ENCODE assay signal across 13 cellular contexts in the genomic region with DNA sequence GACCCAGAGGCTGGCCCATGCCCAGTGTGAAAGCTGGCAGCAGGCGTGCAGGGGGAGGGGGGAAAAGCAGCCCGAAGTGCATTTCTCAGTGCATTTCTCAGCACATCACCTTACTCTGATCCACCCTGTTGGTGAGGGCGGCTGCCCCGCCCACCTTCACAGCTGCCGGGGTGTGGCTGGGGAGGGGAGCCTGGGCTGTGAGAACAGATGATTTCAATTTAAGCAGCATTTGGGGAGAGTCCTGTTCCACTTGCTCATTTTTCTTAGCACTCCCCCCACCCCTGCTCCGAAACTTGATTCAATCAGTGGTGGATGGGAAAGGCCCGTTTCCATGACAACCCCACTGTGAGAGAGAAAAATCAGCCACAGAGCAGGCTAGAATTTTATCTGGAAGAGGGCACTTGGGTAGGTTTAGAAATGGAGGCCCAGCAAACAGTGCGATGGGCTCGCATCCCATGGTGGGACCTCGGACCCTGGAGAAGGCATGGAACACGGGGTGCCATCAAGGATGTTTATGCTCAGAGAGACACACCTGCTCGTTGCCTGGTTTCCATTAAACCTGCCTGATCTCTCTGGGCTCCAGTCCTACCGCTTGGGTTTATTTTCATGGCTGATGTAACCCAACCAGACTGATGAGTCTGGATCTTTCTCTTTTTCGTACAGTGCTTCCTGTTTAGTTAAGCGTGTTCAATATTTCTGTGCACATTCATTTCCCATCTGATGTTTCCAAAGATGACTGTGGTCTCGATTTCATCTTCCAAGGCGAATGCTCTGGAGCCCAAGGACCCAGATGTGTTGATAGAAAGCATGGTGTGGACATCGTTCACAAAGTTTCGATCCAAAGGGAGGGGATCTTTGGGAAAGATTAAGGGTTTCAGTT.
DNase-seq lines count a peak whose midpoint lies in the region; ATAC-seq, FAIRE-seq and TF ChIP-seq lines count a peak whose summit lies in the region.
"Had no signal": no experiment of that assay in that cellular context is flagged by ENCODE, and none has a peak within 500 bp of the region (broad histone marks: within the 10 kb centered on the region; RNA-seq: fewer than 3 reads in every experiment).

No MANE protein-coding gene starts in this region.

- TF ChIP-seq CTCF in GM20000 (IDR thresholded peaks at IDR 0.05; ENCODE audit: extremely low read depth, missing control alignments) (no peak), MM.1S (IDR thresholded peaks at IDR 0.05; ENCODE audit: low read length) (no peak), bronchial epithelial cell (IDR thresholded peaks at IDR 0.05; ENCODE audit: insufficient read depth, low read length, severe bottlenecking) (no peak), Calu3 (IDR thresholded peaks at IDR 0.05; ENCODE audit: unreplicated experiment) (no peak)

- no peaks in the 10 kb centered on the region for H3K36me3 Mint-ChIP-seq in Calu3 (ENCODE audit: insufficient read depth, unreplicated experiment)

- H3K27ac ChIP-seq in MM.1S (ENCODE audit: low read length) (peak overlapping the region; percentile 94), neuronal stem cell (replicated peaks; ENCODE audit: low read length) (no peak overlapping the region)
- H3K27ac ChIP-seq: Peyer's patch had no signal

- DNase-seq in GM20000 (ENCODE audit: low spot score) = peak; percentile 16
- DNase-seq in MM.1S = peak; percentile 95
- DNase-seq in bronchial epithelial cell (ENCODE audit: low read depth) = peak; percentile 39
- no peak for DNase-seq in neuronal stem cell (ENCODE audit: low spot score)
- DNase-seq in G401 (ENCODE audit: low spot score) = no peak
- DNase-seq in Calu3 = no peak
- DNase-seq: activated T-cell treated with anti-CD3 and anti-CD28 coated beads, Interleukin-2, amount 50 U/mL, for 1 hour; Caco-2; naive B cell; NCI-H1436 treated with DMSO at 0.1 percent for 48 hours; Peyer's patch had no signal

- no peak overlapping the region for H3K4me3 Mint-ChIP-seq in Calu3 (ENCODE audit: low read depth, unreplicated experiment)
- H3K4me3 Mint-ChIP-seq: naive B cell had no signal

- H3K4me3 ChIP-seq in MM.1S (ENCODE audit: low read length) (peak overlapping the region; percentile 24; the same call in 1 of the 2 replicates), bronchial epithelial cell (ENCODE audit: low read depth, low read length) (no peak overlapping the region), neuronal stem cell (ENCODE audit: low read length in 2 of 2) (no peak overlapping the region)
- H3K4me3 ChIP-seq: Peyer's patch had no signal

- H2BK12ac ChIP-seq in neuronal stem cell (ENCODE audit: low read length) = no peak overlapping the region

- H3K27ac Mint-ChIP-seq in Calu3 (ENCODE audit: unreplicated experiment) = no peak overlapping the region
- H3K27ac Mint-ChIP-seq: naive B cell had no signal

- no TSS peak for BruUV-seq in Calu3 (replicated peaks; lab: Mats Ljungman, UMichigan)

- H3K79me1 ChIP-seq in neuronal stem cell (ENCODE audit: low read depth, low read length) = no peaks in the 10 kb centered on the region

- no peaks in the 10 kb centered on the region for H3K36me3 ChIP-seq in MM.1S (replicated peaks; ENCODE audit: insufficient read depth, low read length)
- H3K36me3 ChIP-seq in bronchial epithelial cell (ENCODE audit: control insufficient read depth, insufficient read depth, low read length) = no peaks in the 10 kb centered on the region
- no peaks in the 10 kb centered on the region for H3K36me3 ChIP-seq in neuronal stem cell (replicated peaks in 1 of 2; ENCODE audit: control insufficient read depth in 2 of 2, insufficient read depth in 2 of 2, low read length in 2 of 2)
- H3K36me3 ChIP-seq: Peyer's patch had no signal

- no peak overlapping the region for H2BK5ac ChIP-seq in neuronal stem cell (ENCODE audit: low read length)

- CTCF ChIA-PET in Calu3 (lab: Charles Lee) = no interaction called here

- H3K9ac ChIP-seq in MM.1S (ENCODE audit: low read length) (peak overlapping the region; percentile 54), neuronal stem cell (ENCODE audit: low read depth, low read length, poor library complexity) (no peak overlapping the region)

- no peaks in the 10 kb centered on the region for H4K20me1 ChIP-seq in MM.1S (ENCODE audit: insufficient read depth, low read length)

- ATAC-seq in GM21737 (IDR thresholded peaks at IDR 0.05; ENCODE audit: unreplicated experiment) = no peak

- H3K9me3 ChIP-seq in MM.1S (replicated peaks; ENCODE audit: insufficient read depth, low read length) = no peaks in the 10 kb centered on the region
- H3K9me3 ChIP-seq in neuronal stem cell (replicated peaks in 1 of 2; ENCODE audit: control insufficient read depth in 2 of 2, insufficient read depth in 1 of 2, low read depth in 1 of 2, low read length in 2 of 2) = no peaks in the 10 kb centered on the region
- H3K9me3 ChIP-seq: Peyer's patch had no signal

- H3K9me2 ChIP-seq in MM.1S (replicated peaks; ENCODE audit: insufficient read depth, low read length) = no peaks in the 10 kb centered on the region

- no peak overlapping the region for H2BK120ac ChIP-seq in neuronal stem cell (ENCODE audit: low read depth, low read length)

- in situ Hi-C loops in G401 (cut with HindIII; ENCODE audit: low sequenced_read_pairs) = no loop called here

- no CpG with 5 or more reads among the region's 19 CpGs for WGBS in neuronal stem cell (ENCODE audit: extremely low coverage in 2 of 2, insufficient read length in 2 of 2, insufficient replicate concordance in 1 of 2), 2 donors

- no peak overlapping the region for H3K18ac ChIP-seq in neuronal stem cell (ENCODE audit: low read length)

- no peak overlapping the region for H4K91ac ChIP-seq in neuronal stem cell (ENCODE audit: low read depth, low read length, poor library complexity)

- H3K23ac ChIP-seq in neuronal stem cell (ENCODE audit: low read depth, low read length, poor library complexity) = no peak overlapping the region

- no peak overlapping the region for H4K8ac ChIP-seq in neuronal stem cell (ENCODE audit: low read depth, low read length)

- H3F3A ChIP-seq in MM.1S (ENCODE audit: insufficient read depth, low read length) = peaks cover 55% of the 10 kb centered on the region

- no peaks in the 10 kb centered on the region for H3K9me3 Mint-ChIP-seq in Calu3 (ENCODE audit: low read depth, unreplicated experiment)

- H3K4ac ChIP-seq in neuronal stem cell (ENCODE audit: low read length) = no peak overlapping the region

- H3K79me2 ChIP-seq in MM.1S (ENCODE audit: low read length) = no peaks in the 10 kb centered on the region

- intact Hi-C loops in Calu3 (cut with micrococcal nuclease; ENCODE audit: unreplicated experiment) = no loop called here

- no peaks in the 10 kb centered on the region for H3K4me1 Mint-ChIP-seq in Calu3 (ENCODE audit: low read depth, unreplicated experiment)
- H3K4me1 Mint-ChIP-seq: naive B cell had no signal

- H3K14ac ChIP-seq in neuronal stem cell (ENCODE audit: low read length) = no peak overlapping the region

- H3K27me3 Mint-ChIP-seq in Calu3 (ENCODE audit: unreplicated experiment) = peaks cover 2% of the 10 kb centered on the region

- H2AFZ ChIP-seq in MM.1S (ENCODE audit: low read length) (peak overlapping the region; percentile 32), neuronal stem cell (ENCODE audit: low read length) (peak overlapping the region; percentile 41)

- peaks cover 86% of the 10 kb centered on the region for H3K4me1 ChIP-seq in MM.1S (ENCODE audit: low read length)
- peaks cover 9 to 10% of the 10 kb centered on the region in 2 donors for H3K4me1 ChIP-seq in neuronal stem cell (ENCODE audit: control insufficient read depth in 2 of 2, insufficient read depth in 1 of 2, low read depth in 1 of 2, low read length in 2 of 2)
- H3K4me1 ChIP-seq: Caco-2, Peyer's patch had no signal

- FAIRE-seq in bronchial epithelial cell (lab: Jason Lieb, UNC) = no peak
- FAIRE-seq: TTC549 had no signal

- H3K4me2 ChIP-seq in MM.1S (ENCODE audit: low read depth, low read length) (peak overlapping the region; percentile 63), neuronal stem cell (ENCODE audit: insufficient read depth, low read length, poor library complexity, severe bottlenecking) (no peak overlapping the region)

- peak overlapping the region; percentile 17 for H2AK5ac ChIP-seq in neuronal stem cell (ENCODE audit: low read depth, low read length)

- H3K27me3 ChIP-seq in MM.1S (replicated peaks; ENCODE audit: insufficient read depth, low read length) (no peaks in the 10 kb centered on the region), bronchial epithelial cell (ENCODE audit: control insufficient read depth, insufficient read depth, low read length) (no peaks in the 10 kb centered on the region), neuronal stem cell (ENCODE audit: control insufficient read depth in 3 of 3, insufficient read depth in 3 of 3, low read depth in 1 of 3, low read length in 3 of 3) (peaks cover 0 to 14% (median 0%) of the 10 kb centered on the region in 3 experiments)
- H3K27me3 ChIP-seq: Peyer's patch had no signal

- H2BK15ac ChIP-seq in neuronal stem cell (ENCODE audit: low read length) = no peak overlapping the region

Comparison
In these comparisons a context has a peak if more than half of its experiments do, and no peak if none do; other contexts are left out.
1. DNase-seq: peak in GM20000 (single experiment), MM.1S (single experiment) and bronchial epithelial cell (single experiment); none in neuronal stem cell (single experiment), G401 (single experiment) and Calu3 (single experiment).